16 cellular contexts compared by ENCODE assay signal in genomic region chr11:16404781-16405180, GRCh38. TPM values are rescaled to one million over a fixed set of nuclear protein-coding genes. Genes with fewer than 3 reads are reported as not detected.
"Had no signal": no experiment of that assay in that cellular context is flagged by ENCODE, and none has a peak within 500 bp of the region (broad histone marks: within the 10 kb centered on the region; RNA-seq: fewer than 3 reads in every experiment).

No MANE protein-coding gene starts in this region.

- H3K9me3 ChIP-seq: pancreas had no signal

- H3K4me3 ChIP-seq: lung, pancreas had no signal

- H3K27me3 ChIP-seq: pancreas had no signal

- ATAC-seq: esophagus mucosa; left cardiac atrium; pancreas; SK-N-SH treated with all-trans-retinoic acid at 6 μM for 48 hours; stimulated activated naive B cell treated with anti-CD40 and anti-IgM and Interleukin-4, amounts not matched to agents 10 μg/mL and 1 μg/mL and 100 μg/mL, for 72 hours; T-helper 17 cell had no signal

- H3K27ac ChIP-seq: pancreas had no signal

- H3K36me3 ChIP-seq: pancreas had no signal

- DNase-seq: activated B cell treated with CpG ODN at 0.5 μM for 24 hours; activated CD4-positive, alpha-beta T cell treated with anti-CD3 and anti-CD28 coated beads, Interleukin-2, amount 10 ng/mL, durations not matched to agents 7 days and 5 days; activated CD8-positive, alpha-beta memory T cell treated with anti-CD3 and anti-CD28 coated beads, Interleukin-2, amount 50 U/mL, for 48 hours; activated gamma-delta T cell treated with Interleukin-2 at 50 U/mL for 16 hours; amniotic stem cell; caudate nucleus; left cardiac atrium; pancreas; stimulated activated CD4-positive, alpha-beta T cell treated with anti-CD3 and anti-CD28 coated beads, Interleukin-15, amount 100 ng/mL, for 24 hours; stimulated activated CD4-positive, alpha-beta T cell treated with anti-CD3 and anti-CD28 coated beads, Interleukin-4, amount 100 ng/mL, for 1 hour; stimulated activated naive B cell treated with anti-CD40 and anti-IgM and Interleukin-4, amounts not matched to agents 10 μg/mL and 1 μg/mL and 100 μg/mL, for 72 hours; T-helper 17 cell; trophoblast cell had no signal

RNA-seq across cellular contexts. Expression of gene SOX6, which starts 48.4 kb away (rescaled TPM):
- total RNA-seq: activated B cell treated with CpG ODN at 0.5 μM for 24 hours; activated CD4-positive, alpha-beta T cell treated with anti-CD3 and anti-CD28 coated beads, Interleukin-2, amount 10 ng/mL, durations not matched to agents 7 days and 5 days had no signal
